In the genomic region with DNA sequence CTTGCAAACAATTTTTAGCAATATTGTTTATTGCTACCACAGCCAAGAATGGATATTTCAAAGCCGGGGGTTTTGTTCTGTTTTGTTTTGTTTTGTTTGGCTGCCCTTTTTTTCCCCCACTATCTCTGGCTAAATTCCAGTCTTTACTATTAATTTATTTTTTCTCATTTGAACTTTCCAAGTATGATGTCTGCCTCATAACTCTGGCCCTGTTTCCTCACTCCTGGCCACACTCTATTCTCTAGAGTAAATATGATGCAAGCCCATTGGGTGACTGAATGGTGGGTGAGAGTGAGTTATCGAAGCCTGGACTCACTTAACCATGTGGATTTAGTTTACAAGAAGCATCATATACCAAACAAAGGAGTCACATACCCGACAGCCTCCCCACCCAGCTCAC, we compare ENCODE assay signal across 19 cellular contexts. TPM values are rescaled to one million over a fixed set of nuclear protein-coding genes. Genes with fewer than 3 reads are reported as not detected.
DNase-seq lines count a peak whose midpoint lies in the region; ATAC-seq, FAIRE-seq and TF ChIP-seq lines count a peak whose summit lies in the region.
"Had no signal": no experiment of that assay in that cellular context is flagged by ENCODE, and none has a peak within 500 bp of the region (broad histone marks: within the 10 kb centered on the region; RNA-seq: fewer than 3 reads in every experiment).

No MANE protein-coding gene starts in this region.

- no peak overlapping the region for H3K18ac ChIP-seq in H1 (ENCODE audit: extremely low read depth, low read length)

- H3K14ac ChIP-seq in H1 (ENCODE audit: insufficient read length) = no peak overlapping the region

- no peak for TF ChIP-seq CTCF in H1 (IDR thresholded peaks at IDR 0.05; ENCODE audit: control extremely low read depth in 1 of 3, insufficient read depth in 1 of 3, low read depth in 1 of 3, low read length in 3 of 3)

- H3K4me1 Mint-ChIP-seq in stimulated activated naive B cell treated with anti-CD40 and anti-IgM and Interleukin-4, amounts not matched to agents 10 μg/mL and 1 μg/mL and 100 μg/mL, for 72 hours = peaks cover 17 to 25% of the 10 kb centered on the region in 2 donors
- H3K4me1 Mint-ChIP-seq: nephron progenitor cell had no signal

- no peak overlapping the region for H4K8ac ChIP-seq in H1 (ENCODE audit: extremely low read depth, insufficient read depth, low read length)

- H3K4me3 ChIP-seq in H1 (ENCODE audit: extremely low read depth in 1 of 4, insufficient read depth in 2 of 4, low read depth in 3 of 4, low read length in 4 of 4) = no peak overlapping the region
- H3K4me3 ChIP-seq: breast epithelium, gastrocnemius medialis, uterus had no signal

- H3K9me3 ChIP-seq in H1 (ENCODE audit: insufficient read depth in 2 of 2, low read depth in 1 of 2, low read length in 1 of 2) = no peaks in the 10 kb centered on the region
- H3K9me3 ChIP-seq: breast epithelium, gastrocnemius medialis, uterus had no signal

- no peak for TF ChIP-seq POLR2A in H1 (IDR thresholded peaks at IDR 0.05; ENCODE audit: control extremely low read depth in 1 of 2, low read depth in 2 of 2, low read length in 2 of 2)

- no peak overlapping the region for H3K27ac Mint-ChIP-seq in stimulated activated naive B cell treated with anti-CD40 and anti-IgM and Interleukin-4, amounts not matched to agents 10 μg/mL and 1 μg/mL and 100 μg/mL, for 72 hours
- H3K27ac Mint-ChIP-seq: nephron progenitor cell had no signal

- no peak overlapping the region for H3K23ac ChIP-seq in H1 (ENCODE audit: insufficient read length)

- H2AFZ ChIP-seq in H1 (ENCODE audit: low read length) = no peak overlapping the region

- H3K4me3 Mint-ChIP-seq in stimulated activated naive B cell treated with anti-CD40 and anti-IgM and Interleukin-4, amounts not matched to agents 10 μg/mL and 1 μg/mL and 100 μg/mL, for 72 hours = no peak overlapping the region
- H3K4me3 Mint-ChIP-seq: nephron progenitor cell had no signal

- H3K4me2 ChIP-seq in H1 (ENCODE audit: insufficient read depth in 1 of 2, low read depth in 2 of 2, low read length in 2 of 2) = no peak overlapping the region

- H4K20me1 ChIP-seq in H1 (replicated peaks in 1 of 2; ENCODE audit: control insufficient read depth in 1 of 2, insufficient read depth in 2 of 2, low read length in 2 of 2) = no peaks in the 10 kb centered on the region

- CTCF ChIA-PET in H1 (lab: Charles Lee; ENCODE audit: partially characterized antibody) = interaction anchor here (1.6 kb wide), 1 partner anchor 89 kb away, joined by 3 read pairs; no protein-coding TSS in a partner anchor

- no peak overlapping the region for H2BK12ac ChIP-seq in H1 (ENCODE audit: low read depth, low read length)

- H3K79me1 ChIP-seq in H1 (ENCODE audit: low read depth, low read length) = no peaks in the 10 kb centered on the region

- peaks cover 0 to 4% of the 10 kb centered on the region in 2 donors for H3K9me3 Mint-ChIP-seq in stimulated activated naive B cell treated with anti-CD40 and anti-IgM and Interleukin-4, amounts not matched to agents 10 μg/mL and 1 μg/mL and 100 μg/mL, for 72 hours
- H3K9me3 Mint-ChIP-seq: nephron progenitor cell had no signal

- H3K56ac ChIP-seq in H1 (replicated peaks; ENCODE audit: insufficient read length, low read depth, low read length) = no peak overlapping the region

- ATAC-seq in stimulated activated naive B cell treated with anti-CD40 and anti-IgM and Interleukin-4, amounts not matched to agents 10 μg/mL and 1 μg/mL and 100 μg/mL, for 72 hours (replicated peaks) = no peak
- no peak for ATAC-seq in GM18907 (IDR thresholded peaks at IDR 0.05; ENCODE audit: unreplicated experiment)
- ATAC-seq: gastrocnemius medialis had no signal

- H2AK5ac ChIP-seq in H1 (ENCODE audit: low read depth, low read length) = no peak overlapping the region

- peaks cover 3 to 14% (median 7%) of the 10 kb centered on the region in 4 experiments for H3K4me1 ChIP-seq in H1 (replicated peaks in 1 of 4; ENCODE audit: control insufficient read depth in 3 of 4, insufficient read depth in 4 of 4, low read length in 3 of 4)
- H3K4me1 ChIP-seq: breast epithelium, gastrocnemius medialis, uterus had no signal

- H3K23me2 ChIP-seq in H1 (ENCODE audit: low read depth, low read length) = no peaks in the 10 kb centered on the region

- FAIRE-seq in H1 (lab: Jason Lieb, UNC) = no peak
- FAIRE-seq: HepG2 had no signal

- no peaks in the 10 kb centered on the region for H3K79me2 ChIP-seq in H1 (ENCODE audit: control insufficient read depth in 1 of 2, insufficient read depth in 2 of 2, low read length in 2 of 2)

- WGBS in H1 (ENCODE audit: extremely low coverage in 1 of 2, insufficient coverage in 1 of 2, insufficient read length in 1 of 2, insufficient replicate concordance in 2 of 2, low coverage in 1 of 2, low lambda C conversion rate in 2 of 2, missing lambda C conversion rate in 1 of 2), 2 experiments = 96% methylated on average over 3 of the region's 3 CpGs; no CpG with 5 or more reads in 1 of the 2 experiments

- POLR2A ChIA-PET in H1 (lab: Charles Lee; ENCODE audit: partially characterized antibody) = interaction anchor here (1.3 kb wide), 1 partner anchor 42 kb away, joined by 3 read pairs; a partner anchor contains a TSS

- H4K91ac ChIP-seq in H1 (replicated peaks; ENCODE audit: insufficient read length, low read length) = no peak overlapping the region

- H2BK20ac ChIP-seq in H1 (ENCODE audit: low read length) = peak overlapping the region; percentile 38; the same call in 1 of the 2 replicates

- H2BK5ac ChIP-seq in H1 (ENCODE audit: low read depth, low read length) = no peak overlapping the region

- no peak for TF ChIP-seq RAD21 in H1 (IDR thresholded peaks at IDR 0.05 in 1 of 2, conservative IDR thresholded peaks at IDR 0.05 in 1 of 2; ENCODE audit: low read depth in 2 of 2, low read length in 2 of 2)

- no peak overlapping the region for H3K4ac ChIP-seq in H1 (replicated peaks; ENCODE audit: insufficient read length, low read depth, low read length)

- no peak overlapping the region for H2BK15ac ChIP-seq in H1 (ENCODE audit: low read length)

- H2BK120ac ChIP-seq in H1 (replicated peaks; ENCODE audit: low read depth, low read length) = no peak overlapping the region

- no peak overlapping the region for H3K27ac ChIP-seq in H1 (ENCODE audit: low read depth, low read length)
- H3K27ac ChIP-seq: gastrocnemius medialis, uterus had no signal

- no peak overlapping the region for H3K9ac ChIP-seq in H1 (replicated peaks in 1 of 4; ENCODE audit: extremely low read depth in 1 of 4, low read depth in 3 of 4, low read length in 3 of 4)

- peaks cover 8 to 10% of the 10 kb centered on the region in 2 donors for H3K36me3 Mint-ChIP-seq in stimulated activated naive B cell treated with anti-CD40 and anti-IgM and Interleukin-4, amounts not matched to agents 10 μg/mL and 1 μg/mL and 100 μg/mL, for 72 hours

- DNase-seq in AG08396 (ENCODE audit: low spot score) = peak; percentile 30
- peak; percentile 46 for DNase-seq in HCEC 1CT
- no peak for DNase-seq in H1 (ENCODE audit: low read depth in 1 of 2, low spot score in 2 of 2)
- DNase-seq in lung microvascular endothelial cell (ENCODE audit: low read depth in 2 of 2) = peak; percentile 16 to 83
- no peak for DNase-seq in stimulated activated naive B cell treated with anti-CD40 and anti-IgM and Interleukin-4, amounts not matched to agents 10 μg/mL and 1 μg/mL and 100 μg/mL, for 72 hours
- no peak for DNase-seq in activated CD8-positive, alpha-beta memory T cell treated with anti-CD3 and anti-CD28 coated beads for 24 hours
- DNase-seq in cortex of kidney (lab: John Stamatoyannopoulos, UW) = no peak
- DNase-seq: activated CD4-positive, alpha-beta T cell treated with anti-CD3 and anti-CD28 coated beads for 48 hours; activated naive CD4-positive, alpha-beta T cell treated with anti-CD3 and anti-CD28 coated beads, Interleukin-2, amount 50 U/mL, for 16 hours; AML-193; effector CD8-positive, alpha-beta T cell; gastrocnemius medialis; NCI-H2081 treated with DMSO at 0.1 percent for 48 hours; NCI-H526; nephron progenitor cell; uterus had no signal

- H3K27me3 Mint-ChIP-seq in stimulated activated naive B cell treated with anti-CD40 and anti-IgM and Interleukin-4, amounts not matched to agents 10 μg/mL and 1 μg/mL and 100 μg/mL, for 72 hours = peaks cover 0 to 5% of the 10 kb centered on the region in 2 donors

- TF ChIP-seq EP300 in H1 (IDR thresholded peaks at IDR 0.05; ENCODE audit: borderline replicate concordance in 1 of 2, low read depth in 2 of 2, low read length in 2 of 2) = no peak

- H3K36me3 ChIP-seq in H1 (ENCODE audit: control insufficient read depth in 2 of 4, insufficient read depth in 4 of 4, low read length in 3 of 4) = no peaks in the 10 kb centered on the region
- H3K36me3 ChIP-seq: breast epithelium, gastrocnemius medialis, uterus had no signal

- no peak overlapping the region for H4K5ac ChIP-seq in H1 (ENCODE audit: insufficient read length, low read depth, low read length)

- no peaks in the 10 kb centered on the region for H3K27me3 ChIP-seq in H1 (replicated peaks in 1 of 4; ENCODE audit: control insufficient read depth in 3 of 4, extremely low read depth in 1 of 4, insufficient read depth in 3 of 4, low read length in 3 of 4)
- H3K27me3 ChIP-seq: breast epithelium, gastrocnemius medialis, uterus had no signal

TF ChIP-seq in H1, 55 proteins besides CTCF, POLR2A, EP300 and RAD21 (continues in another document):
- TF ChIP-seq NANOG (IDR thresholded peaks at IDR 0.05; ENCODE audit: insufficient read depth, low read depth, low read length, poor library complexity, severe bottlenecking) (no peak), HDAC6 (IDR thresholded peaks at IDR 0.05; ENCODE audit: low read depth, low read length) (no peak), FOSL1 (IDR thresholded peaks at IDR 0.05; ENCODE audit: insufficient read depth, low read depth, low read length) (no peak), SIN3A (conservative IDR thresholded peaks at IDR 0.05 in 1 of 2, IDR thresholded peaks at IDR 0.05 in 1 of 2; ENCODE audit: low read depth in 1 of 2, low read length in 2 of 2) (no peak), KDM4A (IDR thresholded peaks at IDR 0.05; ENCODE audit: low read depth, low read length, severe bottlenecking) (no peak), TEAD4 (IDR thresholded peaks at IDR 0.05; ENCODE audit: low read depth, low read length) (no peak)
- TF ChIP-seq, protein P1, sequence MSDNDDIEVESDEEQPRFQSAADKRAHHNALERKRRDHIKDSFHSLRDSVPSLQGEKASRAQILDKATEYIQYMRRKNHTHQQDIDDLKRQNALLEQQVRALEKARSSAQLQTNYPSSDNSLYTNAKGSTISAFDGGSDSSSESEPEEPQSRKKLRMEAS (IDR thresholded peaks at IDR 0.05) = no peak

RNA-seq across cellular contexts. Expression of a gene that starts 41.9 kb away (rescaled TPM):
- 41.8 and 43.7 TPM in 2 replicates for total RNA-seq in H1 (2021; fragmentation: NEBNext Ultra II Directional; extraction: Animal tissue kit (Norgen Biotek cat#: 25700))
- 6.9 and 9.3 TPM in 2 replicates for polyA plus RNA-seq in H1 (2011; rRNA removed)
- 10.6 TPM for polyA plus RNA-seq in H1 (2011; cell fraction: cytosol; rRNA removed)
- polyA plus RNA-seq in H1 (2011; cell fraction: nucleus; rRNA removed) = 12.9 TPM
- polyA plus RNA-seq in H1 (2012, experiment 1 of 2) = 9.9 to 24.1 TPM (median 13.2 TPM) in 4 replicates
- polyA plus RNA-seq in H1 (2012, experiment 2 of 2) = 1.1 TPM
- 19.2 TPM for polyA plus RNA-seq in H1 (2013, experiment 1 of 2)
- 18.7 TPM for polyA plus RNA-seq in H1 (2013, experiment 2 of 2)
- 47.0 and 59.6 TPM in 2 replicates for polyA minus RNA-seq in H1 (2011; rRNA and poly(A)+ RNA removed)
- polyA minus RNA-seq in H1 (2011; cell fraction: cytosol; rRNA and poly(A)+ RNA removed) = 28.5 TPM
- 107 TPM for polyA minus RNA-seq in H1 (2011; cell fraction: nucleus; rRNA and poly(A)+ RNA removed)
- total RNA-seq in lung microvascular endothelial cell = 28.5 and 38.3 TPM in 2 replicates

Comparison
In these comparisons a context has a peak if more than half of its experiments do, and no peak if none do; other contexts are left out.
1. DNase-seq: peak in AG08396 (single experiment), HCEC 1CT (single experiment) and lung microvascular endothelial cell (2 of 2); none in H1 (0 of 2), stimulated activated naive B cell treated with anti-CD40 and anti-IgM and Interleukin-4, amounts not matched to agents 10 μg/mL and 1 μg/mL and 100 μg/mL, for 72 hours (single experiment), activated CD8-positive, alpha-beta memory T cell treated with anti-CD3 and anti-CD28 coated beads for 24 hours (single experiment) and cortex of kidney (single experiment).